ENCODE assay signal across 3 cellular contexts in the genomic region with DNA sequence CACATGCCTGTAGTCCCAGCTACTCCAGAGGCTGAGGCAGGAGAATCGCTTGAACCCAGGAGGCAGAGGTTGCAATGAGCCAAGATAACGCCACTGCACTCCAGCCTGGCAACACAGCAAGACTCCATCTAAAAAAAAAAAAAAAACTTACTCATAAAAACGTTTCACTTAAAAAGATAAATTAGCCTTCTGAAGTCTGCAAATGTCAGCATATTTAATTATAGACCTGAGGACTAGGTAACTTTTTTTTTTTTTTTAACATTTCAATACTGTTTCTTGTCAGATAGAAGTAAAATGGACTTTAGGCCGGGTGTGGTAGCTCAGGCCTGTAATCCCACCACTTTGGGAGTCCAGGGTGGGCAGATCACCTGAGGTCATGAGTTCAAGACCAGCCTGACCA. TPM values are rescaled to one million over a fixed set of nuclear protein-coding genes. Genes with fewer than 3 reads are reported as not detected.
"Had no signal": no experiment of that assay in that cellular context is flagged by ENCODE, and none has a peak within 500 bp of the region (broad histone marks: within the 10 kb centered on the region; RNA-seq: fewer than 3 reads in every experiment).

No MANE protein-coding gene starts in this region.

RNA-seq across cellular contexts. Expression of gene SLC25A2, which starts 13.1 kb away (rescaled TPM):
- polyA plus RNA-seq: SK-N-SH had no signal

RNA-seq across cellular contexts. Expression of gene PCDHGA2, which starts 21.6 kb away (rescaled TPM):
- total RNA-seq: PC-3 had no signal

RNA-seq across cellular contexts. Expression of gene PCDHGA3, which starts 26.7 kb away (rescaled TPM):
- total RNA-seq: M059J, PC-3 had no signal
